In genomic region chr18:9095297-9096012, GRCh38 we compare ENCODE assay signal across 8 cellular contexts. TPM values are rescaled to one million over a fixed set of nuclear protein-coding genes. Genes with fewer than 3 reads are reported as not detected.
A peak's percentile ranks its signal among the peaks of the same experiment; 100 is the strongest.
DNase-seq lines count a peak whose midpoint lies in the region; ATAC-seq and TF ChIP-seq lines count a peak whose summit lies in the region.

No MANE protein-coding gene starts in this region.

- peak overlapping the region; percentile 3 for H2AFZ ChIP-seq in hepatocyte

- H3K79me2 ChIP-seq in hepatocyte = no peaks in the 10 kb centered on the region

- peak; percentile 79 for DNase-seq in CD1c-positive myeloid dendritic cell (ENCODE audit: extremely low spot score)
- DNase-seq in activated CD4-positive, alpha-beta T cell treated with anti-CD3 and anti-CD28 coated beads, Interleukin-2, amount 50 U/mL, for 1 hour = peak; percentile 34
- DNase-seq in hepatocyte (ENCODE audit: low spot score) = peak; percentile 24
- DNase-seq in NCI-H1048 (lab: John Stamatoyannopoulos, UW) = no peak
- DNase-seq in endothelial cell (ENCODE audit: low spot score) = no peak
- DNase-seq in hippocampal formation (lab: John Stamatoyannopoulos, UW) = no peak

- no peaks in the 10 kb centered on the region for H3K9me3 ChIP-seq in hepatocyte (ENCODE audit: low read depth)

- H3K36me3 Mint-ChIP-seq in endothelial cell (ENCODE audit: low read depth, unreplicated experiment) = no peaks in the 10 kb centered on the region

- H3K4me3 Mint-ChIP-seq in endothelial cell (ENCODE audit: unreplicated experiment) = no peak overlapping the region

- H3K9me3 Mint-ChIP-seq in endothelial cell (ENCODE audit: unreplicated experiment) = no peaks in the 10 kb centered on the region

- no peak overlapping the region for H3K4me3 ChIP-seq in hepatocyte

- no peaks in the 10 kb centered on the region for H3K9me2 ChIP-seq in hepatocyte (replicated peaks; ENCODE audit: insufficient read depth)

- WGBS in hepatocyte (ENCODE audit: low lambda C conversion rate, missing lambda C conversion rate) = 68% methylated on average over 9 of the region's 9 CpGs

- no peaks in the 10 kb centered on the region for H3K27me3 ChIP-seq in hepatocyte

- H3K27ac ChIP-seq in hepatocyte = peak overlapping the region; percentile 88

- TF ChIP-seq CTCF in hepatocyte (IDR thresholded peaks at IDR 0.05; ENCODE audit: poor library complexity) = no peak
- TF ChIP-seq CTCF in endothelial cell (IDR thresholded peaks at IDR 0.05; ENCODE audit: unreplicated experiment) = no peak

- H3K36me3 ChIP-seq in hepatocyte (replicated peaks; ENCODE audit: insufficient read depth, low read depth) = no peaks in the 10 kb centered on the region

- ATAC-seq in GM19438 (IDR thresholded peaks at IDR 0.05; ENCODE audit: low read depth, unreplicated experiment) = peak; percentile 95
- peak; percentile 92 for ATAC-seq in HG03432 (IDR thresholded peaks at IDR 0.05; ENCODE audit: unreplicated experiment)

- H3K27me3 Mint-ChIP-seq in endothelial cell (ENCODE audit: unreplicated experiment) = no peaks in the 10 kb centered on the region

- H3K4me2 ChIP-seq in hepatocyte = peak overlapping the region; percentile 11

- H3K4me1 ChIP-seq in hepatocyte (ENCODE audit: insufficient read depth) = peaks cover 18% of the 10 kb centered on the region

- H3K27ac Mint-ChIP-seq in endothelial cell (ENCODE audit: unreplicated experiment) = no peak overlapping the region

- H4K20me1 ChIP-seq in hepatocyte (ENCODE audit: insufficient read depth, poor library complexity, severe bottlenecking) = no peaks in the 10 kb centered on the region

- peaks cover 15% of the 10 kb centered on the region for H3K4me1 Mint-ChIP-seq in endothelial cell (ENCODE audit: unreplicated experiment)

RNA-seq across cellular contexts. Expression of gene NDUFV2, which starts 7.0 kb away (rescaled TPM):
- total RNA-seq in hepatocyte (170 and 178 TPM in 2 replicates), endothelial cell (ENCODE audit: unreplicated experiment) (102 TPM)
- polyA plus RNA-seq in hepatocyte = 233 and 238 TPM in 2 replicates

RNA-seq across cellular contexts. Expression of gene ANKRD12, which starts 41.1 kb away (rescaled TPM):
- total RNA-seq in hepatocyte (28.5 and 29.2 TPM in 2 replicates), endothelial cell (ENCODE audit: unreplicated experiment) (32.9 TPM)
- 34.3 and 39.7 TPM in 2 replicates for polyA plus RNA-seq in hepatocyte

Comparison
In these comparisons a context has a peak if more than half of its experiments do, and no peak if none do; other contexts are left out.
1. DNase-seq: peak in CD1c-positive myeloid dendritic cell (single experiment), activated CD4-positive, alpha-beta T cell treated with anti-CD3 and anti-CD28 coated beads, Interleukin-2, amount 50 U/mL, for 1 hour (single experiment) and hepatocyte (single experiment); none in NCI-H1048 (single experiment), endothelial cell (single experiment) and hippocampal formation (0 of 2).